17 cellular contexts compared by ENCODE assay signal in genomic region chr16:48864055-48864454, GRCh38.
A peak's percentile ranks its signal among the peaks of the same experiment; 100 is the strongest.
DNase-seq lines count a peak whose midpoint lies in the region; ATAC-seq, FAIRE-seq and TF ChIP-seq lines count a peak whose summit lies in the region.
"Had no signal": no experiment of that assay in that cellular context is flagged by ENCODE, and none has a peak within 500 bp of the region (broad histone marks: within the 10 kb centered on the region; RNA-seq: fewer than 3 reads in every experiment).

No MANE protein-coding gene starts in this region.

- H3K27me3 ChIP-seq in HCT116 (ENCODE audit: insufficient read depth, low read length) (peaks cover 10% of the 10 kb centered on the region), neural progenitor cell (no peaks in the 10 kb centered on the region)

- no peak overlapping the region for H2AFZ ChIP-seq in HCT116 (ENCODE audit: low read depth, low read length, poor library complexity, severe bottlenecking)
- no peak overlapping the region for H2AFZ ChIP-seq in neural progenitor cell (replicated peaks)

- H3K36me3 Mint-ChIP-seq in WTC11, result no peaks in the 10 kb centered on the region
- no peaks in the 10 kb centered on the region for H3K36me3 Mint-ChIP-seq in neural progenitor cell
- H3K36me3 Mint-ChIP-seq: CD8-positive, alpha-beta memory T cell had no signal

- no peak overlapping the region for H3K27ac ChIP-seq in HCT116 (ENCODE audit: low read depth, low read length)
- no peak overlapping the region for H3K27ac ChIP-seq in neural progenitor cell

- H3K36me3 ChIP-seq in HCT116 (ENCODE audit: control insufficient read depth in 1 of 2, insufficient read depth in 2 of 2, low read length in 2 of 2), result no peaks in the 10 kb centered on the region
- H3K36me3 ChIP-seq in neural progenitor cell, result no peaks in the 10 kb centered on the region

- no peaks in the 10 kb centered on the region for H4K20me1 ChIP-seq in HCT116 (ENCODE audit: insufficient read depth)
- no peaks in the 10 kb centered on the region for H4K20me1 ChIP-seq in neural progenitor cell (ENCODE audit: low read depth)

- H3K27ac Mint-ChIP-seq in WTC11 (no peak overlapping the region), neural progenitor cell (no peak overlapping the region)
- H3K27ac Mint-ChIP-seq: CD8-positive, alpha-beta memory T cell had no signal

- H3K4me3 ChIP-seq in HCT116 (replicated peaks in 1 of 2; ENCODE audit: low read depth in 1 of 2, low read length in 2 of 2), result no peak overlapping the region
- H3K4me3 ChIP-seq in neural progenitor cell, result no peak overlapping the region

- TF ChIP-seq RAD21 in HCT116 (IDR thresholded peaks at IDR 0.05; ENCODE audit: low read depth), result no peak

- H3K9me2 ChIP-seq in HCT116 (ENCODE audit: insufficient read depth), result no peaks in the 10 kb centered on the region

- TF ChIP-seq CTCF in GM12873 (IDR thresholded peaks at IDR 0.05; ENCODE audit: insufficient read depth, low read depth, low read length, missing control alignments), result peak; percentile 32
- TF ChIP-seq CTCF in HCT116 (IDR thresholded peaks at IDR 0.05 in 2 of 3, conservative IDR thresholded peaks at IDR 0.05 in 1 of 3; ENCODE audit: borderline replicate concordance in 1 of 3, insufficient read depth in 1 of 3, low read depth in 2 of 3, low read length in 2 of 3), result peak in 2 of 3 experiments; percentile 36 to 51; a peak in 4 of 6 replicates
- no peak for TF ChIP-seq CTCF in WTC11 (IDR thresholded peaks at IDR 0.05)
- TF ChIP-seq CTCF in neural progenitor cell (IDR thresholded peaks at IDR 0.05), result peak; percentile 35

- H3F3A ChIP-seq in neural progenitor cell (ENCODE audit: low read depth), result no peaks in the 10 kb centered on the region

- H3K4me1 Mint-ChIP-seq in WTC11, result peaks cover 4% of the 10 kb centered on the region
- peaks cover 4% of the 10 kb centered on the region for H3K4me1 Mint-ChIP-seq in neural progenitor cell
- H3K4me1 Mint-ChIP-seq: CD8-positive, alpha-beta memory T cell had no signal

- H3K4me1 ChIP-seq in HCT116 (ENCODE audit: control insufficient read depth in 1 of 2, insufficient read depth in 2 of 2, low read length in 2 of 2) (peaks cover 0 to 4% of the 10 kb centered on the region in 2 experiments; a peak in 1 of 4 replicates), neural progenitor cell (no peaks in the 10 kb centered on the region)

- POLR2A ChIA-PET in HCT116 (lab: Charles Lee) (no interaction called here), WTC11 (lab: Charles Lee) (no interaction called here)

- FAIRE-seq in RCC 7860 (lab: Jason Lieb, UNC), result no peak
- FAIRE-seq: HTR-8/SVneo had no signal

- peak; percentile 65 for ATAC-seq in HCT116
- ATAC-seq in WTC11, result peak; percentile 82

- H3K9ac ChIP-seq in HCT116 (ENCODE audit: low read length) (no peak overlapping the region), neural progenitor cell (no peak overlapping the region)

- no peak for TF ChIP-seq POLR2A in HCT116 (IDR thresholded peaks at IDR 0.05; ENCODE audit: borderline replicate concordance, extremely low read depth, insufficient read depth, insufficient read length)

- CTCF ChIA-PET in HCT116 (lab: Charles Lee) (interaction anchor here (1.3 to 1.6 kb wide), 2 partner anchors 133 to 489 kb away, joined by 3 to 4 read pairs; no protein-coding TSS in a partner anchor), WTC11 (lab: Charles Lee) (interaction anchor here (0.6 to 1.7 kb wide), 21 partner anchors 9 to 492 kb away, joined by 3 to 8 read pairs (median 5); no protein-coding TSS in a partner anchor)

- H3K4me2 ChIP-seq in HCT116 (ENCODE audit: low read length) (no peak overlapping the region), neural progenitor cell (no peak overlapping the region)

- DNase-seq in HCT116 (ENCODE audit: low read depth, low spot score) (no peak), WTC11 (ENCODE audit: low spot score) (peak; percentile 28), neural progenitor cell (ENCODE audit: low spot score) (no peak), NCI-H2227 treated with DMSO at 0.1 percent for 48 hours (lab: John Stamatoyannopoulos, UW) (no peak), RCC 7860 (ENCODE audit: low spot score) (no peak), cerebellar cortex (ENCODE audit: low spot score) (no peak)
- DNase-seq: CD8-positive, alpha-beta memory T cell; DMS 273 treated with DMSO at 0.1 percent for 48 hours; HCEC 1CT; KG1; NCI-H1105 treated with DMSO at 0.1 percent for 48 hours; NCI-H187; NCI-H774; RPMI8226; T-helper 9 cell had no signal

- H3K9me3 ChIP-seq in HCT116 (ENCODE audit: control insufficient read depth in 1 of 2, insufficient read depth in 1 of 2, low read depth in 1 of 2, low read length in 2 of 2) (no peaks in the 10 kb centered on the region), neural progenitor cell (ENCODE audit: low read depth) (no peaks in the 10 kb centered on the region)

- RAD21 ChIA-PET in HCT116 (lab: Charles Lee; ENCODE audit: low non-redundant PET in 1 of 2, low total read pairs in 2 of 2, uncharacterized antibody in 2 of 2, unreplicated experiment in 2 of 2), result no interaction called here

- no TSS peak for BruUV-seq in HCT116 (replicated peaks; lab: Mats Ljungman, UMichigan)

- H3K79me2 ChIP-seq in HCT116 (ENCODE audit: insufficient read depth, low read length) (no peaks in the 10 kb centered on the region), neural progenitor cell (ENCODE audit: low read depth) (no peaks in the 10 kb centered on the region)

- H3K4me3 Mint-ChIP-seq in WTC11, result no peak overlapping the region
- H3K4me3 Mint-ChIP-seq in neural progenitor cell, result no peak overlapping the region
- H3K4me3 Mint-ChIP-seq: CD8-positive, alpha-beta memory T cell had no signal

- H3K27me3 Mint-ChIP-seq in WTC11 (ENCODE audit: low read depth) (no peaks in the 10 kb centered on the region), neural progenitor cell (ENCODE audit: insufficient read depth, low read depth) (peaks cover 6% of the 10 kb centered on the region)
- H3K27me3 Mint-ChIP-seq: CD8-positive, alpha-beta memory T cell had no signal

- intact Hi-C loops in HCT116 (cut with micrococcal nuclease), result loop anchor here (10.0 kb wide), 1 partner anchor 391 kb away; no protein-coding TSS in a partner anchor

- H3K9me3 Mint-ChIP-seq in WTC11 (peaks cover 8% of the 10 kb centered on the region), neural progenitor cell (no peaks in the 10 kb centered on the region)

TF ChIP-seq in HCT116, 20 proteins besides CTCF, POLR2A, EP300 and RAD21 (continues in another document):
- TF ChIP-seq TCF7L2 (IDR thresholded peaks at IDR 0.05; ENCODE audit: borderline replicate concordance, extremely low read depth, insufficient read depth, insufficient read length) (no peak), EZH2 (IDR thresholded peaks at IDR 0.05) (no peak), CBX3 (IDR thresholded peaks at IDR 0.05; ENCODE audit: low read depth) (no peak), REST (IDR thresholded peaks at IDR 0.05; ENCODE audit: low read depth) (no peak)

TF ChIP-seq in WTC11, 78 proteins besides CTCF, POLR2A, EP300 and RAD21:
- no peak for TF ChIP-seq KAT7 (CRISPR knock-in tag; IDR thresholded peaks at IDR 0.05; ENCODE audit: borderline replicate concordance)
- no peak for TF ChIP-seq MAX (CRISPR knock-in tag; IDR thresholded peaks at IDR 0.05)
- no peak for TF ChIP-seq ESRRA (CRISPR knock-in tag; IDR thresholded peaks at IDR 0.05; ENCODE audit: borderline replicate concordance)
- no peak for TF ChIP-seq GTF2I (CRISPR knock-in tag; conservative IDR thresholded peaks at IDR 0.05)
- no peak for TF ChIP-seq IRF2 (CRISPR knock-in tag; IDR thresholded peaks at IDR 0.05; ENCODE audit: borderline replicate concordance, low read depth)
- TF ChIP-seq FOXK1 (CRISPR knock-in tag; IDR thresholded peaks at IDR 0.05), result no peak
- no peak for TF ChIP-seq JUN (CRISPR knock-in tag; IDR thresholded peaks at IDR 0.05)
- TF ChIP-seq HMGA2 (CRISPR knock-in tag; IDR thresholded peaks at IDR 0.05), result no peak
- TF ChIP-seq ZBTB21 (CRISPR knock-in tag; IDR thresholded peaks at IDR 0.05; ENCODE audit: borderline replicate concordance), result no peak
- TF ChIP-seq FOXJ3 (CRISPR knock-in tag; IDR thresholded peaks at IDR 0.05; ENCODE audit: borderline replicate concordance), result no peak
